ENCODE assay signal across 8 cellular contexts in the genomic region with DNA sequence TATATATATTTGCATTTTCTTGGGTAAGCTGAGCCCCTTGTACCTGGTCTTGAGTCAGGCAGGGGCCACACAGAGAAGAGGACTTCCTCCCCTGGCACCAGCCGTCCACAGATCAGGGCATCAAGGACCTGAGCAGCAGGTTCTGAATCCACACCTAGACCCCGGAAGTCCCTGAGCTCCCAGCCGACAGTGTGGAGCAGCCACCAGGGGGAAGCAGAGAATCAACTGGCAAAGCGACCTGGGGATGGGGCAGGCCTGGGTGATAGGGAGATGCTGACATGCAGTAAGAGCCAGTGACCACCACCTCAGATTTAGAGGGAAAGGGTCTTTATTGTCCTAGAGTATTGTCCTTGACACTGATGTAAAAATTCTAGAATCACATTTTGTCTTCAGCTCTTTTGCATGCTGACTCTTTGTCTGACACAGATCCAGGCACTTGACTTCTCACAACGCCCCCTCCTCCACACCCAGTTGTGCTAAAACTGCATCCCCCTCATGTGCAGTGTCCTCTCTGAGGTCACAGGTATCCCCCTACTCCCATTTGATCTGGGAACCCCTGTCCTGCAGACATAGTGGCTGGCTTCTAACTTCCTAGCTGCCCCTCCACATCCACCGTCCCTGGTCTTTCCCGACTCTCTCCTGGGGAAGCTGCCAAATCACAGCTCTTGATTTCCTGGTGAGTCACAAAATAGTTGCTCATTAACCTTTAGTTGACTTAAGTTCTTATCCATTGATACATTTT.
DNase-seq lines count a peak whose midpoint lies in the region; ATAC-seq and TF ChIP-seq lines count a peak whose summit lies in the region.

No MANE protein-coding gene starts in this region.

- H3K27me3 Mint-ChIP-seq in memory B cell = no peaks in the 10 kb centered on the region

- peaks cover 18% of the 10 kb centered on the region for H3K4me1 Mint-ChIP-seq in memory B cell
- H3K4me1 Mint-ChIP-seq in stimulated activated effector memory CD8-positive, alpha-beta T cell treated with anti-CD3 and anti-CD28 coated beads, Interleukin-12 subunit alpha, Interleukin-12 subunit beta, amount 100 ng/mL, for 72 hours = peaks cover 60% of the 10 kb centered on the region

- ATAC-seq in memory B cell (ENCODE audit: low read depth) (peak; percentile 85), HG03378 (IDR thresholded peaks at IDR 0.05; ENCODE audit: unreplicated experiment) (no peak)
- peak; percentile 93 for ATAC-seq in stimulated activated effector memory CD8-positive, alpha-beta T cell treated with anti-CD3 and anti-CD28 coated beads, Interleukin-12 subunit alpha, Interleukin-12 subunit beta, amount 100 ng/mL, for 72 hours

- H3K4me3 ChIP-seq in choroid plexus epithelial cell (ENCODE audit: low read depth, low read length) = no peak overlapping the region

- H3K4me3 Mint-ChIP-seq in memory B cell = peak overlapping the region; percentile 61
- no peak overlapping the region for H3K4me3 Mint-ChIP-seq in stimulated activated effector memory CD8-positive, alpha-beta T cell treated with anti-CD3 and anti-CD28 coated beads, Interleukin-12 subunit alpha, Interleukin-12 subunit beta, amount 100 ng/mL, for 72 hours

- no peaks in the 10 kb centered on the region for H3K9me3 Mint-ChIP-seq in memory B cell
- no peaks in the 10 kb centered on the region for H3K9me3 Mint-ChIP-seq in stimulated activated effector memory CD8-positive, alpha-beta T cell treated with anti-CD3 and anti-CD28 coated beads, Interleukin-12 subunit alpha, Interleukin-12 subunit beta, amount 100 ng/mL, for 72 hours

- peak; percentile 91 for TF ChIP-seq CTCF in choroid plexus epithelial cell (conservative IDR thresholded peaks at IDR 0.05; ENCODE audit: low read depth, low read length)

- DNase-seq in SIG-M5 treated with dmso at 0.1 percent for 504 hours (lab: John Stamatoyannopoulos, UW; ENCODE audit: unreplicated experiment) = peak; percentile 55
- no peak for DNase-seq in SIG-M5 (lab: John Stamatoyannopoulos, UW)
- peak; percentile 79 for DNase-seq in NCI-H146 (lab: John Stamatoyannopoulos, UW)
- peak; percentile 58 to 65 for DNase-seq in activated CD4-positive, alpha-beta T cell treated with anti-CD3 and anti-CD28 coated beads for 24 hours (ENCODE audit: low read depth in 2 of 2)
- peak; percentile 65 for DNase-seq in choroid plexus epithelial cell (ENCODE audit: low read depth)
- peak; percentile 66 to 68 for DNase-seq in memory B cell (ENCODE audit: low spot score in 2 of 2)
- peak; percentile 70 to 88 for DNase-seq in stimulated activated effector memory CD8-positive, alpha-beta T cell treated with anti-CD3 and anti-CD28 coated beads, Interleukin-12 subunit alpha, Interleukin-12 subunit beta, amount 100 ng/mL, for 72 hours (ENCODE audit: low spot score in 2 of 2)

- H3K36me3 Mint-ChIP-seq in memory B cell = no peaks in the 10 kb centered on the region
- H3K36me3 Mint-ChIP-seq in stimulated activated effector memory CD8-positive, alpha-beta T cell treated with anti-CD3 and anti-CD28 coated beads, Interleukin-12 subunit alpha, Interleukin-12 subunit beta, amount 100 ng/mL, for 72 hours = no peaks in the 10 kb centered on the region

- peak overlapping the region; percentile 31 for H3K27ac Mint-ChIP-seq in memory B cell
- H3K27ac Mint-ChIP-seq in stimulated activated effector memory CD8-positive, alpha-beta T cell treated with anti-CD3 and anti-CD28 coated beads, Interleukin-12 subunit alpha, Interleukin-12 subunit beta, amount 100 ng/mL, for 72 hours = peak overlapping the region; percentile 94
